ENCODE assay signal across 26 cellular contexts in the genomic region with DNA sequence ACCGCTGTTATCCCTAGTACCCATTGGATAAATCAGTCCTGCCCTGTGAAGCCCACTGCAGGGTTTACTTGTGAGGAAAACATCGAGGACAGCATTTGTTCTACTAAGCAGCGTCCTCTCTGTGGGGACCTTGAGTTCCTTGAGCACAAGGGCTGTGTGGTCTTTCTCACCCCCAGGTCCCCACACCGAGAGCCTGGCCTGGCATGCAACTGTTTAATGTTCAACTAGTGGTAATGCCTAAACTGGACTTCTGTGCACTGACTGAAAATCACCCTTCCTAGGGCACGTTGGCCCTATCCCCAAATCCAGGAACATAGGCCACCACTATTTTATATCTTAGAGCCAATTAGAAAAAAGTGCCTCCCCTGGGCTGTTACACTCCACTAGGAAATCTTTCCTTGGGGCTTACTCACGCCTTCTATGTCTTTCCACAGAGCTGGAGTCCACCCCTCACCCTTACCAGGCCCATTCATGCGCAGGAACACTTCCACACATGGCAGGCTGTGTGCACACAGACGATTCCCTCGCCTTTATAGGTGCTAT. TPM values are rescaled to one million over a fixed set of nuclear protein-coding genes. Genes with fewer than 3 reads are reported as not detected.
"Had no signal": no experiment of that assay in that cellular context is flagged by ENCODE, and none has a peak within 500 bp of the region (broad histone marks: within the 10 kb centered on the region; RNA-seq: fewer than 3 reads in every experiment).

No MANE protein-coding gene starts in this region.

- H2AFZ ChIP-seq: neural progenitor cell had no signal

- H3K27me3 ChIP-seq: suprapubic skin, thyroid gland, uterus had no signal

- H3K4me1 ChIP-seq: heart right ventricle, left ventricle myocardium inferior, lower lobe of right lung, neural progenitor cell, psoas muscle, suprapubic skin, thyroid gland, uterus had no signal

- H3K27ac ChIP-seq: coronary artery, dorsolateral prefrontal cortex, heart right ventricle, left ventricle myocardium inferior, lower lobe of right lung, neural progenitor cell, psoas muscle, suprapubic skin, thyroid gland, uterus had no signal

- H3K9ac ChIP-seq: neural progenitor cell had no signal

- H3K4me1 Mint-ChIP-seq: memory B cell had no signal

- H3K9me3 Mint-ChIP-seq: natural killer cell treated with Interleukin-12 subunit alpha and Interleukin-12 subunit beta and Interleukin-15 and Interleukin-18, amount 100 ng/mL, for 72 hours; neural progenitor cell; type B pancreatic cell had no signal

- H3K4me3 ChIP-seq: coronary artery, dorsolateral prefrontal cortex, heart right ventricle, left ventricle myocardium inferior, lower lobe of right lung, neural progenitor cell, psoas muscle, suprapubic skin, thyroid gland, uterus had no signal

- H3K4me2 ChIP-seq: neural progenitor cell had no signal

- H3K4me3 Mint-ChIP-seq: memory B cell; natural killer cell treated with Interleukin-12 subunit alpha and Interleukin-12 subunit beta and Interleukin-15 and Interleukin-18, amount 100 ng/mL, for 72 hours; neural progenitor cell; type B pancreatic cell had no signal

- DNase-seq: dorsolateral prefrontal cortex; effector CD8-positive, alpha-beta T cell; heart right ventricle; hypothalamus; left ventricle myocardium inferior; lower lobe of right lung; midbrain; nucleus accumbens; psoas muscle; small intestine; stimulated activated CD4-positive, alpha-beta T cell treated with anti-CD3 and anti-CD28 coated beads, Interleukin-2, amount 100 ng/mL, for 48 hours; stimulated activated naive CD8-positive, alpha-beta T cell treated with anti-CD3 and anti-CD28 coated beads, Interleukin-15, Interleukin-2, amounts not matched to agents 100 U/mL and 50 U/mL, for 24 hours; thyroid gland; uterus had no signal

- ATAC-seq: esophagus mucosa; heart right ventricle; lower lobe of right lung; natural killer cell treated with Interleukin-12 subunit alpha and Interleukin-12 subunit beta and Interleukin-15 and Interleukin-18, amount 100 ng/mL, for 72 hours; psoas muscle; stimulated activated naive CD8-positive, alpha-beta T cell treated with anti-CD3 and anti-CD28 coated beads, Interleukin-15, Interleukin-2, amounts not matched to agents 100 U/mL and 50 U/mL, for 24 hours had no signal

- H3K36me3 Mint-ChIP-seq: memory B cell; natural killer cell treated with Interleukin-12 subunit alpha and Interleukin-12 subunit beta and Interleukin-15 and Interleukin-18, amount 100 ng/mL, for 72 hours; neural progenitor cell; type B pancreatic cell had no signal

- H3K36me3 ChIP-seq: heart right ventricle, left ventricle myocardium inferior, lower lobe of right lung, neural progenitor cell, suprapubic skin, thyroid gland, uterus had no signal

- FAIRE-seq: frontal cortex, islet of Langerhans, small intestine had no signal

- H3K9me3 ChIP-seq: heart right ventricle, left ventricle myocardium inferior, lower lobe of right lung, psoas muscle, suprapubic skin, thyroid gland, uterus had no signal

- H3K27ac Mint-ChIP-seq: memory B cell; natural killer cell treated with Interleukin-12 subunit alpha and Interleukin-12 subunit beta and Interleukin-15 and Interleukin-18, amount 100 ng/mL, for 72 hours; neural progenitor cell; type B pancreatic cell had no signal

RNA-seq across cellular contexts. Expression of a gene that starts 1.7 kb away (rescaled TPM):
- total RNA-seq: chondrocyte; dorsolateral prefrontal cortex; esophagus mucosa; fibroblast of lung; frontal cortex; glomerular endothelial cell; heart right ventricle; left ventricle myocardium inferior; natural killer cell treated with Interleukin-12 subunit alpha and Interleukin-12 subunit beta and Interleukin-15 and Interleukin-18, amount 100 ng/mL, for 72 hours; psoas muscle; thyroid gland had no signal
- polyA plus RNA-seq: fibroblast of lung, heart right ventricle, psoas muscle had no signal

RNA-seq across cellular contexts. Expression of a gene that starts 1.9 kb away (rescaled TPM):
- total RNA-seq: fibroblast of lung, glomerular endothelial cell, heart right ventricle, left ventricle myocardium inferior, thyroid gland, uterus had no signal
- polyA plus RNA-seq: fibroblast of lung, heart right ventricle, psoas muscle, small intestine had no signal
